In the genomic region with DNA sequence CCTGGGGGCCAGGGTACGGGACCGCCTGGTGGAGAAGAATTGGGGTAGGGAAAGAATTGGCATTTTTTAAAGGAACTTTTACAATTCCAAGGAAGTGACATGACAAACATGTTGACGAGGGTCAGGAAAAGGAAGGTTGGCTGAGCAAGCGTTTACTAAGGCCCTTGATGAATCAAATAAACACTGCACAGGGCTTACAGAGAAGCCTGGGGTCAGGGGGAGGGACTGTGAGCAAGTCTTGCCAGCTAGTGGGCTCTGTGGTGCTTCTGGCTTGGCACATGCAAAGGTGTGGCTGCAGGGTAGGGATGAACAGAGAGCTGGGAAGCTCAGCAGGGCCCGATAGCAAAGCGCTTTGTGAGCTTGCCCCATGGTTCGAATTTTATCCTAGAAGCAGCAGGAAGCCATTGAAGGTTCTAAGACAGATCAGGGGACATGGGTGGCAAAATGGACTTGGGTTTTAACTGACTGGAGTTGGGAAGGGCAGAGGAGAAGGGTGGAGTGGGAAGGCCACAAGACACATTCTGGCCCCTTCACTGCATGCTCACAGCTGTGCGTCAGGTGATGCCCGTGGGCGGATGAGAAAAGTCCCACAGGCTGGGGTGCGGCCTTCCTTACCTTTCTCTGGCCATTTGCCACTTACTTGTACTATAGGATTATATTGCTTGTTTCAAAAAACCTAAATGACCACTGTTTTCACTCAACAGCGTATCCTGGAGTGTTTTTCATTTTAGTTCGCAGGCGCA, we compare ENCODE assay signal across 17 cellular contexts.
DNase-seq lines count a peak whose midpoint lies in the region; ATAC-seq and TF ChIP-seq lines count a peak whose summit lies in the region.
"Had no signal": no experiment of that assay in that cellular context is flagged by ENCODE, and none has a peak within 500 bp of the region (broad histone marks: within the 10 kb centered on the region; RNA-seq: fewer than 3 reads in every experiment).

No MANE protein-coding gene starts in this region.

- no peak overlapping the region for H2BK15ac ChIP-seq in mesendoderm (replicated peaks; ENCODE audit: low read depth)

- peak overlapping the region; percentile 5 to 89 (median 78); a peak in 20 of 22 replicates for H3K4me2 ChIP-seq in BLaER1 treated with 17β-estradiol and CSF1 and Interleukin-3, amounts not matched to agents 10 nM and 100 nM
- H3K4me2 ChIP-seq in GM23338: no peak overlapping the region
- H3K4me2 ChIP-seq in mesendoderm (ENCODE audit: low read length): no peak overlapping the region
- H3K4me2 ChIP-seq: smooth muscle cell had no signal

- 0 out of 22 replicates have a peak, but pooled peaks cover 0 to 4% (median 0%) of the 10 kb centered on the region in 11 experiments for H4K20me1 ChIP-seq in BLaER1 treated with 17β-estradiol and CSF1 and Interleukin-3, amounts not matched to agents 10 nM and 100 nM
- no peaks in the 10 kb centered on the region for H4K20me1 ChIP-seq in GM23338 (replicated peaks; ENCODE audit: insufficient read depth)
- H4K20me1 ChIP-seq: BLaER1 had no signal

- no peak for ATAC-seq in GM23338
- ATAC-seq in activated CD8-positive, alpha-beta T cell treated with anti-CD3 and anti-CD28 coated beads, Interleukin-2, amount 10 ng/mL, durations not matched to agents 7 days and 5 days: no peak
- no peak for ATAC-seq in Right ventricle myocardium inferior
- no peak for ATAC-seq in GM21737 (IDR thresholded peaks at IDR 0.05; ENCODE audit: unreplicated experiment)

- WGBS in mesendoderm (ENCODE audit: extremely low coverage, insufficient coverage, low lambda C conversion rate): no CpG with 5 or more reads among the region's 14 CpGs
- 92% methylated on average over 14 of the region's 14 CpGs for WGBS in prostate gland

- POLR2A ChIA-PET in activated CD8-positive, alpha-beta T cell treated with anti-CD3 and anti-CD28 coated beads, Interleukin-2, amount 10 ng/mL, durations not matched to agents 7 days and 5 days (lab: Charles Lee): interaction anchor here (0.9 kb wide), 1 partner anchor 33 kb away, joined by 3 read pairs; no protein-coding TSS in a partner anchor

- peak overlapping the region; percentile 64 for H3K4ac ChIP-seq in mesendoderm (ENCODE audit: low read depth, low read length)

- H3K79me2 ChIP-seq in GM23338 (replicated peaks; ENCODE audit: insufficient read depth): no peaks in the 10 kb centered on the region
- H3K79me2 ChIP-seq in mesendoderm (ENCODE audit: control insufficient read depth, insufficient read depth, low read length): no peaks in the 10 kb centered on the region

- H2BK120ac ChIP-seq in mesendoderm (ENCODE audit: low read depth, low read length): peak overlapping the region; percentile 79

- H3K36me3 Mint-ChIP-seq in GM23338 (ENCODE audit: low read depth): no peaks in the 10 kb centered on the region
- peaks cover 51% of the 10 kb centered on the region for H3K36me3 Mint-ChIP-seq in activated CD8-positive, alpha-beta T cell treated with anti-CD3 and anti-CD28 coated beads, Interleukin-2, amount 10 ng/mL, durations not matched to agents 7 days and 5 days (ENCODE audit: low read depth)

- H3K27me3 Mint-ChIP-seq in GM23338 (ENCODE audit: insufficient read depth, low read depth, poor library complexity): no peaks in the 10 kb centered on the region
- H3K27me3 Mint-ChIP-seq in activated CD8-positive, alpha-beta T cell treated with anti-CD3 and anti-CD28 coated beads, Interleukin-2, amount 10 ng/mL, durations not matched to agents 7 days and 5 days (ENCODE audit: low read depth): no peaks in the 10 kb centered on the region

- peak overlapping the region; percentile 93 for H2AK5ac ChIP-seq in mesendoderm (ENCODE audit: low read length)

- TF ChIP-seq POLR2A in prostate gland (IDR thresholded peaks at IDR 0.05): no peak

- peaks cover 27 to 67% (median 39%) of the 10 kb centered on the region in 10 experiments for H3K4me1 ChIP-seq in BLaER1 treated with 17β-estradiol and CSF1 and Interleukin-3, amounts not matched to agents 10 nM and 100 nM
- H3K4me1 ChIP-seq in GM23338 (ENCODE audit: insufficient read depth) (peaks cover 3% of the 10 kb centered on the region; the same call in 1 of the 2 replicates), mesendoderm (ENCODE audit: control insufficient read depth, low read depth, low read length) (peaks cover 27% of the 10 kb centered on the region), prostate gland (replicated peaks) (no peaks in the 10 kb centered on the region)
- H3K4me1 ChIP-seq: HAP-1 had no signal

- H3K27ac ChIP-seq in BLaER1 treated with 17β-estradiol and CSF1 and Interleukin-3, amounts not matched to agents 10 nM and 100 nM: peak overlapping the region in 5 of 11 experiments; percentile 0 to 65 (median 38); a peak in 8 of 22 replicates
- H3K27ac ChIP-seq in GM23338 (ENCODE audit: low read depth) (peak overlapping the region; percentile 45; the same call in 1 of the 2 replicates), mesendoderm (ENCODE audit: low read depth, low read length) (no peak overlapping the region), prostate gland (no peak overlapping the region)
- H3K27ac ChIP-seq: BLaER1, SJSA1 had no signal

- no peak overlapping the region for H2AFZ ChIP-seq in GM23338

- intact Hi-C loops in prostate gland (cut with DNase I) (loop anchor here (10.0 kb wide), 2 partner anchors 117 to 163 kb away; a partner anchor contains a TSS), Right ventricle myocardium inferior (cut with DNase I) (loop anchor here (5.0 kb wide), 2 partner anchors 36 to 106 kb away; no protein-coding TSS in a partner anchor)

- peak overlapping the region; percentile 49 for H3K56ac ChIP-seq in mesendoderm (ENCODE audit: low read length)

- H3K9me3 ChIP-seq in BLaER1 treated with 17β-estradiol and CSF1 and Interleukin-3, amounts not matched to agents 10 nM and 100 nM (replicated peaks in 1 of 11): no peaks in the 10 kb centered on the region
- H3K9me3 ChIP-seq in prostate gland: no peaks in the 10 kb centered on the region
- H3K9me3 ChIP-seq: BLaER1, HAP-1, SJSA1 had no signal

- H3K36me3 ChIP-seq in BLaER1 treated with 17β-estradiol and CSF1 and Interleukin-3, amounts not matched to agents 10 nM and 100 nM: peaks cover 11 to 38% (median 27%) of the 10 kb centered on the region in 11 experiments; a peak in 18 of 22 replicates
- H3K36me3 ChIP-seq in GM23338 (ENCODE audit: insufficient read depth) (no peaks in the 10 kb centered on the region; the same call in 1 of the 2 replicates), mesendoderm (ENCODE audit: control insufficient read depth, insufficient read depth, low read length) (no peaks in the 10 kb centered on the region), prostate gland (peaks cover 0 to 2% of the 10 kb centered on the region in 2 donors)
- H3K36me3 ChIP-seq: HAP-1 had no signal

- H3K9me3 Mint-ChIP-seq in GM23338: no peaks in the 10 kb centered on the region
- no peaks in the 10 kb centered on the region for H3K9me3 Mint-ChIP-seq in activated CD8-positive, alpha-beta T cell treated with anti-CD3 and anti-CD28 coated beads, Interleukin-2, amount 10 ng/mL, durations not matched to agents 7 days and 5 days (ENCODE audit: insufficient read depth)
- H3K9me3 Mint-ChIP-seq: immature natural killer cell had no signal

- peak overlapping the region; percentile 89 for H3K18ac ChIP-seq in mesendoderm (ENCODE audit: low read length)

- CTCF ChIA-PET in activated CD8-positive, alpha-beta T cell treated with anti-CD3 and anti-CD28 coated beads, Interleukin-2, amount 10 ng/mL, durations not matched to agents 7 days and 5 days (lab: Charles Lee): interaction anchor here (1.2 to 1.8 kb wide), 4 partner anchors 9 to 167 kb away, joined by 3 to 10 read pairs (median 4); no protein-coding TSS in a partner anchor

- H3K4me1 Mint-ChIP-seq in GM23338: peaks cover 33% of the 10 kb centered on the region
- H3K4me1 Mint-ChIP-seq in activated CD8-positive, alpha-beta T cell treated with anti-CD3 and anti-CD28 coated beads, Interleukin-2, amount 10 ng/mL, durations not matched to agents 7 days and 5 days (ENCODE audit: low read depth): peaks cover 90% of the 10 kb centered on the region

- H3K4me3 Mint-ChIP-seq in GM23338: no peak overlapping the region
- no peak overlapping the region for H3K4me3 Mint-ChIP-seq in activated CD8-positive, alpha-beta T cell treated with anti-CD3 and anti-CD28 coated beads, Interleukin-2, amount 10 ng/mL, durations not matched to agents 7 days and 5 days

- H3K4me3 ChIP-seq in BLaER1 treated with 17β-estradiol and CSF1 and Interleukin-3, amounts not matched to agents 10 nM and 100 nM: 0 out of 20 replicates have a peak overlapping the region, but pooled peaks of 1 of the 10 experiments have one; percentile 6
- H3K4me3 ChIP-seq in GM23338 (no peak overlapping the region), mesendoderm (ENCODE audit: low read length) (no peak overlapping the region), prostate gland (no peak overlapping the region)
- H3K4me3 ChIP-seq: BLaER1, HAP-1, SJSA1, smooth muscle cell had no signal

- peaks cover 3% of the 10 kb centered on the region; the same call in 1 of the 2 replicates for H3K9me2 ChIP-seq in GM23338 (ENCODE audit: insufficient read depth)

- H3K79me1 ChIP-seq in mesendoderm (ENCODE audit: low read length): no peaks in the 10 kb centered on the region

- DNase-seq in GM23338 (ENCODE audit: low spot score) (no peak), mesendoderm (no peak), prostate gland (ENCODE audit: low spot score) (no peak), Right ventricle myocardium inferior (ENCODE audit: missing footprints) (no peak), SKM-1 (lab: John Stamatoyannopoulos, UW; ENCODE audit: unreplicated experiment) (no peak)
- DNase-seq in activated CD8-positive, alpha-beta T cell treated with anti-CD3 and anti-CD28 coated beads, Interleukin-2, amount 10 ng/mL, durations not matched to agents 7 days and 5 days: no peak
- DNase-seq: activated CD8-positive, alpha-beta memory T cell treated with anti-CD3 and anti-CD28 coated beads, Interleukin-2, amount 50 U/mL, for 4 hours; DMS79 treated with DMSO at 0.1 percent for 48 hours; immature natural killer cell; NCI-H1092; NCI-H226 had no signal

- no peak overlapping the region for H4K5ac ChIP-seq in mesendoderm (ENCODE audit: low read length)

- H4K8ac ChIP-seq in mesendoderm (ENCODE audit: low read depth, low read length): no peak overlapping the region

- 0 out of 22 replicates have a peak overlapping the region, but pooled peaks of 1 of the 11 experiments have one; percentile 4 for H3K9ac ChIP-seq in BLaER1 treated with 17β-estradiol and CSF1 and Interleukin-3, amounts not matched to agents 10 nM and 100 nM
- H3K9ac ChIP-seq in mesendoderm (ENCODE audit: low read length): no peak overlapping the region
- H3K9ac ChIP-seq: BLaER1 had no signal

- H2BK5ac ChIP-seq in mesendoderm (ENCODE audit: low read length): peak overlapping the region; percentile 40

- H3K27me3 ChIP-seq in BLaER1 treated with 17β-estradiol and CSF1 and Interleukin-3, amounts not matched to agents 10 nM and 100 nM: no peaks in the 10 kb centered on the region
- H3K27me3 ChIP-seq in GM23338 (ENCODE audit: insufficient read depth) (no peaks in the 10 kb centered on the region), mesendoderm (ENCODE audit: insufficient read depth, low read length, poor library complexity) (no peaks in the 10 kb centered on the region), prostate gland (replicated peaks; ENCODE audit: insufficient read depth) (no peaks in the 10 kb centered on the region)
- H3K27me3 ChIP-seq: BLaER1, SJSA1 had no signal

- H3K23ac ChIP-seq in mesendoderm (ENCODE audit: low read length): no peak overlapping the region

- 0 out of 2 replicates have a peak overlapping the region, but pooled peaks have one; percentile 6 for H3K27ac Mint-ChIP-seq in GM23338
- H3K27ac Mint-ChIP-seq in activated CD8-positive, alpha-beta T cell treated with anti-CD3 and anti-CD28 coated beads, Interleukin-2, amount 10 ng/mL, durations not matched to agents 7 days and 5 days: peak overlapping the region; percentile 75
- H3K27ac Mint-ChIP-seq: immature natural killer cell had no signal

- H3F3A ChIP-seq in GM23338 (replicated peaks; ENCODE audit: low read depth): no peaks in the 10 kb centered on the region

- TF ChIP-seq CTCF in GM23338 (conservative IDR thresholded peaks at IDR 0.05; ENCODE audit: low read depth in 2 of 2): no peak
- no peak for TF ChIP-seq CTCF in prostate gland (IDR thresholded peaks at IDR 0.05)

Comparison
In these comparisons a context has a peak if more than half of its experiments do, and no peak if none do; other contexts are left out.
1. H3K4me2 ChIP-seq: peak in BLaER1 treated with 17β-estradiol and CSF1 and Interleukin-3, amounts not matched to agents 10 nM and 100 nM (11 of 11); none in GM23338 (single experiment) and mesendoderm (single experiment).